In genomic region chr11:75705541-75705940, GRCh38 we compare ENCODE assay signal across 14 cellular contexts. TPM values are rescaled to one million over a fixed set of nuclear protein-coding genes. Genes with fewer than 3 reads are reported as not detected.
DNase-seq lines count a peak whose midpoint lies in the region; ATAC-seq, FAIRE-seq and TF ChIP-seq lines count a peak whose summit lies in the region.
"Had no signal": no experiment of that assay in that cellular context is flagged by ENCODE, and none has a peak within 500 bp of the region (broad histone marks: within the 10 kb centered on the region; RNA-seq: fewer than 3 reads in every experiment).

No MANE protein-coding gene starts in this region.

- H3K27ac ChIP-seq in KMS-11 = no peak overlapping the region
- no peak overlapping the region for H3K27ac ChIP-seq in colonic mucosa
- H3K27ac ChIP-seq: BLaER1 had no signal

- DNase-seq in A172 (ENCODE audit: low spot score) = peak; percentile 20
- peak; percentile 6 for DNase-seq in EH (ENCODE audit: low read depth)
- peak; percentile 25 for DNase-seq in bronchial epithelial cell (ENCODE audit: low read depth)
- DNase-seq in hippocampal formation (lab: John Stamatoyannopoulos, UW) = no peak
- no peak for DNase-seq in colonic mucosa

- H3K79me2 ChIP-seq in KMS-11 (ENCODE audit: insufficient read depth, low read depth) = no peaks in the 10 kb centered on the region

- H3K36me3 ChIP-seq in KMS-11 (ENCODE audit: insufficient read depth) = no peaks in the 10 kb centered on the region
- no peaks in the 10 kb centered on the region for H3K36me3 ChIP-seq in bronchial epithelial cell (ENCODE audit: control insufficient read depth, insufficient read depth, low read length)
- H3K36me3 ChIP-seq in colonic mucosa = no peaks in the 10 kb centered on the region
- H3K36me3 ChIP-seq: BLaER1, HAP-1 had no signal

- intact Hi-C loops in colonic mucosa (cut with DNase I) = no loop called here

- no peak overlapping the region for H3K4me3 ChIP-seq in KMS-11 (IDR thresholded peaks at IDR 0.05; ENCODE audit: insufficient read depth, low read depth, low read length)
- no peak overlapping the region for H3K4me3 ChIP-seq in bronchial epithelial cell (ENCODE audit: low read depth, low read length)
- no peak overlapping the region for H3K4me3 ChIP-seq in colonic mucosa
- H3K4me3 ChIP-seq: BLaER1, HAP-1 had no signal

- H3K4me1 ChIP-seq in KMS-11 (ENCODE audit: low read depth, poor library complexity, severe bottlenecking) = no peaks in the 10 kb centered on the region
- peaks cover 4% of the 10 kb centered on the region for H3K4me1 ChIP-seq in colonic mucosa
- H3K4me1 ChIP-seq: BLaER1, HAP-1 had no signal

- no peaks in the 10 kb centered on the region for H3K9me3 ChIP-seq in colonic mucosa

- H3K27me3 ChIP-seq in KMS-11 (ENCODE audit: insufficient read depth, low read depth) (no peaks in the 10 kb centered on the region), bronchial epithelial cell (ENCODE audit: control insufficient read depth, insufficient read depth, low read length) (no peaks in the 10 kb centered on the region), colonic mucosa (no peaks in the 10 kb centered on the region)
- H3K27me3 ChIP-seq: BLaER1 had no signal

- ATAC-seq in GM19351 (IDR thresholded peaks at IDR 0.05; ENCODE audit: unreplicated experiment) = no peak
- ATAC-seq in HG02973 (IDR thresholded peaks at IDR 0.05; ENCODE audit: unreplicated experiment) = no peak

- H3K9ac ChIP-seq in KMS-11 (no peak overlapping the region), colonic mucosa (ENCODE audit: low read depth in 2 of 2, low read length in 2 of 2) (no peak overlapping the region)
- H3K9ac ChIP-seq: BLaER1 had no signal

- H3K4me2 ChIP-seq in KMS-11 = no peak overlapping the region
- H3K4me2 ChIP-seq: BLaER1 had no signal

- peak; percentile 32 for FAIRE-seq in bronchial epithelial cell (lab: Jason Lieb, UNC)

- no peaks in the 10 kb centered on the region for H4K20me1 ChIP-seq in KMS-11 (ENCODE audit: insufficient read depth)
- H4K20me1 ChIP-seq: BLaER1 had no signal

- H2AFZ ChIP-seq in KMS-11 (ENCODE audit: low read depth) = peak overlapping the region; percentile 39; the same call in 1 of the 2 replicates

- TF ChIP-seq CTCF in KMS-11 (conservative IDR thresholded peaks at IDR 0.05; ENCODE audit: low read depth, low read length) = no peak
- no peak for TF ChIP-seq CTCF in bronchial epithelial cell (IDR thresholded peaks at IDR 0.05; ENCODE audit: insufficient read depth, low read length, severe bottlenecking)
- no peak for TF ChIP-seq CTCF in colonic mucosa (IDR thresholded peaks at IDR 0.05)

RNA-seq across cellular contexts. Expression of gene MOGAT2, which starts 12.1 kb away (rescaled TPM):
- 0.07 TPM in 1 of 2 replicates, not detected in the other for total RNA-seq in A172 (2014; rRNA removed; shearing (Covaris generic))
- total RNA-seq in bronchial epithelial cell (not detected in 2 replicates), colonic mucosa (100 to 1,000 TPM; 168 to 211 TPM)
- total RNA-seq: CD4-positive, alpha-beta T cell; RPMI7951; SK-MEL-5; T-helper 1 cell treated with Interleukin-12 subunit alpha and Interleukin-12 subunit beta and Interleukin-4 antibody, amounts not matched to agents 30 ng/mL and 1 ng/mL, for 36 hours had no signal

RNA-seq across cellular contexts. Expression of gene MAP6, which starts 36.7 kb away (rescaled TPM):
- total RNA-seq in A172 (2014; rRNA removed; shearing (Covaris generic)) = 8.9 and 10.6 TPM in 2 replicates
- total RNA-seq in bronchial epithelial cell = 0.13 TPM in 1 of 2 replicates, not detected in the other
- total RNA-seq in colonic mucosa = 1 to 10 TPM in 1 of 2 donors, under 1 TPM in 1; 0.79 to 2.6 TPM
- total RNA-seq: CD4-positive, alpha-beta T cell; RPMI7951 had no signal

Comparison
In these comparisons a context has a peak if more than half of its experiments do, and no peak if none do; other contexts are left out.
1. DNase-seq: peak in A172 (single experiment), EH (single experiment) and bronchial epithelial cell (single experiment); none in hippocampal formation (0 of 2) and colonic mucosa (single experiment).
2. RNA of gene MOGAT2, which starts 12.1 kb away (total RNA-seq): 168 to 211 TPM in colonic mucosa; 0.07 TPM in A172 and not detected in bronchial epithelial cell; every median in the first group is over 100 times any median in the second.